1 cellular context compared by ENCODE assay signal in the genomic region with DNA sequence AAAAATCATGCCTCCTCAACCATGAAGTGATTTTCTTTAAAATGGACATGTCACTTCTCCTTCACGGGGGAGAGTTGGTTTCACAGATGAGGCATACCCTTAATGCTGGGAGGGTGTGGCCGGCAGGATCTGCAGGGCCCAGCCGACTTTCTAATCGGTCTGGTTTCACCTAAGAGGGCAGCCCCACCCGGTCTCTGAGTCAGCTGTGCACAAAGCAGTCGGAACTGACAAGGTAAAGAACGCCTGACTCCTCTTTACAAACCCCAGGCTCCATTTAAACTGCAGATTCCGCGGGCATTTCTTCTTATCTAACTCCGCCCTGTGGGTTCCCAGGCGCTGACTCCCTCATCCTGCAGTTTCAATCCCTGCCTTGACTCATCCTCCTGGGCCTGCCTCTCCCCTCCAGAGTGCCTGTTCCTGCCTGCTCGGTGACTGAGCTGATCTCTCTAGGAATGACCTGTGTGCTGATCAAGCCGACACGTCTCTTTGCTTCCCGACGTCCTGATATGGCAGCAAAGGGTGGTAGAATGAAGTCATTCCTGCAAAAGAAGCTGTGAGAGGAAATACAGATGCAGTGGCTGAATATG.
TF ChIP-seq lines count a peak whose summit lies in the region.

No MANE protein-coding gene starts in this region.

TF ChIP-seq in HCT116, 20 proteins besides CTCF, POLR2A, EP300 and RAD21 (continued from another document):
- TF ChIP-seq, protein P1, sequence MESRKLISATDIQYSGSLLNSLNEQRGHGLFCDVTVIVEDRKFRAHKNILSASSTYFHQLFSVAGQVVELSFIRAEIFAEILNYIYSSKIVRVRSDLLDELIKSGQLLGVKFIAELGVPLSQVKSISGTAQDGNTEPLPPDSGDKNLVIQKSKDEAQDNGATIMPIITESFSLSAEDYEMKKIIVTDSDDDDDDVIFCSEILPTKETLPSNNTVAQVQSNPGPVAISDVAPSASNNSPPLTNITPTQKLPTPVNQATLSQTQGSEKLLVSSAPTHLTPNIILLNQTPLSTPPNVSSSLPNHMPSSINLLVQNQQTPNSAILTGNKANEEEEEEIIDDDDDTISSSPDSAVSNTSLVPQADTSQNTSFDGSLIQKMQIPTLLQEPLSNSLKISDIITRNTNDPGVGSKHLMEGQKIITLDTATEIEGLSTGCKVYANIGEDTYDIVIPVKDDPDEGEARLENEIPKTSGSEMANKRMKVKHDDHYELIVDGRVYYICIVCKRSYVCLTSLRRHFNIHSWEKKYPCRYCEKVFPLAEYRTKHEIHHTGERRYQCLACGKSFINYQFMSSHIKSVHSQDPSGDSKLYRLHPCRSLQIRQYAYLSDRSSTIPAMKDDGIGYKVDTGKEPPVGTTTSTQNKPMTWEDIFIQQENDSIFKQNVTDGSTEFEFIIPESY (IDR thresholded peaks at IDR 0.05; ENCODE audit: extremely low read depth, insufficient replicate concordance, low read length) = no peak
- TF ChIP-seq SIN3A (IDR thresholded peaks at IDR 0.05; ENCODE audit: low read depth) = peak; percentile 80
- TF ChIP-seq ELF1 (IDR thresholded peaks at IDR 0.05; ENCODE audit: borderline replicate concordance, low read depth) = no peak
- TF ChIP-seq SRF (IDR thresholded peaks at IDR 0.05; ENCODE audit: low read depth) = peak; percentile 66
- no peak for TF ChIP-seq ZNF274 (IDR thresholded peaks at IDR 0.05; ENCODE audit: low read depth, low read length)
- TF ChIP-seq, protein P2, sequence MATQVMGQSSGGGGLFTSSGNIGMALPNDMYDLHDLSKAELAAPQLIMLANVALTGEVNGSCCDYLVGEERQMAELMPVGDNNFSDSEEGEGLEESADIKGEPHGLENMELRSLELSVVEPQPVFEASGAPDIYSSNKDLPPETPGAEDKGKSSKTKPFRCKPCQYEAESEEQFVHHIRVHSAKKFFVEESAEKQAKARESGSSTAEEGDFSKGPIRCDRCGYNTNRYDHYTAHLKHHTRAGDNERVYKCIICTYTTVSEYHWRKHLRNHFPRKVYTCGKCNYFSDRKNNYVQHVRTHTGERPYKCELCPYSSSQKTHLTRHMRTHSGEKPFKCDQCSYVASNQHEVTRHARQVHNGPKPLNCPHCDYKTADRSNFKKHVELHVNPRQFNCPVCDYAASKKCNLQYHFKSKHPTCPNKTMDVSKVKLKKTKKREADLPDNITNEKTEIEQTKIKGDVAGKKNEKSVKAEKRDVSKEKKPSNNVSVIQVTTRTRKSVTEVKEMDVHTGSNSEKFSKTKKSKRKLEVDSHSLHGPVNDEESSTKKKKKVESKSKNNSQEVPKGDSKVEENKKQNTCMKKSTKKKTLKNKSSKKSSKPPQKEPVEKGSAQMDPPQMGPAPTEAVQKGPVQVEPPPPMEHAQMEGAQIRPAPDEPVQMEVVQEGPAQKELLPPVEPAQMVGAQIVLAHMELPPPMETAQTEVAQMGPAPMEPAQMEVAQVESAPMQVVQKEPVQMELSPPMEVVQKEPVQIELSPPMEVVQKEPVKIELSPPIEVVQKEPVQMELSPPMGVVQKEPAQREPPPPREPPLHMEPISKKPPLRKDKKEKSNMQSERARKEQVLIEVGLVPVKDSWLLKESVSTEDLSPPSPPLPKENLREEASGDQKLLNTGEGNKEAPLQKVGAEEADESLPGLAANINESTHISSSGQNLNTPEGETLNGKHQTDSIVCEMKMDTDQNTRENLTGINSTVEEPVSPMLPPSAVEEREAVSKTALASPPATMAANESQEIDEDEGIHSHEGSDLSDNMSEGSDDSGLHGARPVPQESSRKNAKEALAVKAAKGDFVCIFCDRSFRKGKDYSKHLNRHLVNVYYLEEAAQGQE (IDR thresholded peaks at IDR 0.05; ENCODE audit: low read depth) = no peak
- TF ChIP-seq SP1 (IDR thresholded peaks at IDR 0.05; ENCODE audit: low read depth) = peak; percentile 74; the same call in 1 of the 2 replicates
